Comparison of ENCODE assay signal across 9 cellular contexts in genomic region chr1:21335750-21336168, GRCh38. TPM values are rescaled to one million over a fixed set of nuclear protein-coding genes. Genes with fewer than 3 reads are reported as not detected.
DNase-seq lines count a peak whose midpoint lies in the region; ATAC-seq and TF ChIP-seq lines count a peak whose summit lies in the region.
"Had no signal": no experiment of that assay in that cellular context is flagged by ENCODE, and none has a peak within 500 bp of the region (broad histone marks: within the 10 kb centered on the region; RNA-seq: fewer than 3 reads in every experiment).

No MANE protein-coding gene starts in this region.

- TF ChIP-seq CTCF in PC-9 (conservative IDR thresholded peaks at IDR 0.05) (no peak), esophagus muscularis mucosa (IDR thresholded peaks at IDR 0.05) (no peak), endodermal cell (conservative IDR thresholded peaks at IDR 0.05) (no peak)

- intact Hi-C loops in PC-9 (cut with micrococcal nuclease; ENCODE audit: unreplicated experiment), result loop anchor here (2.0 kb wide), 1 partner anchor 75 kb away; no protein-coding TSS in a partner anchor
- intact Hi-C loops in esophagus muscularis mucosa (cut with DNase I), result no loop called here

- H3K9me2 ChIP-seq in PC-9 (ENCODE audit: insufficient read depth), result no peaks in the 10 kb centered on the region

- no peaks in the 10 kb centered on the region for H3K27me3 Mint-ChIP-seq in endodermal cell (ENCODE audit: insufficient read depth)
- H3K27me3 Mint-ChIP-seq: brain had no signal

- H3K27ac Mint-ChIP-seq in endodermal cell, result no peak overlapping the region

- peaks cover 3% of the 10 kb centered on the region for H3K36me3 Mint-ChIP-seq in endodermal cell (ENCODE audit: low read depth)
- H3K36me3 Mint-ChIP-seq: brain had no signal

- H3K27ac ChIP-seq in PC-9, result peak overlapping the region; percentile 94
- peak overlapping the region; percentile 54 to 76 (median 73) for H3K27ac ChIP-seq in esophagus muscularis mucosa (replicated peaks in 1 of 4)
- H3K27ac ChIP-seq in subcutaneous abdominal adipose tissue (ENCODE audit: low read depth, low read length), result peak overlapping the region; percentile 84
- H3K27ac ChIP-seq in endodermal cell (ENCODE audit: low read depth, low read length), result no peak overlapping the region

- peaks cover 87% of the 10 kb centered on the region for H3K4me1 ChIP-seq in PC-9 (replicated peaks; ENCODE audit: insufficient read depth)
- peaks cover 94 to 100% (median 99%) of the 10 kb centered on the region in 4 donors for H3K4me1 ChIP-seq in esophagus muscularis mucosa
- H3K4me1 ChIP-seq in subcutaneous abdominal adipose tissue (ENCODE audit: control insufficient read depth in 5 of 5, insufficient read depth in 5 of 5, low read length in 5 of 5), result peaks cover 52 to 88% (median 80%) of the 10 kb centered on the region in 5 donors
- H3K4me1 ChIP-seq in endodermal cell (ENCODE audit: control insufficient read depth, insufficient read depth, low read length), result peaks cover 30% of the 10 kb centered on the region

- H3K36me3 ChIP-seq in PC-9 (ENCODE audit: low read depth), result no peaks in the 10 kb centered on the region
- H3K36me3 ChIP-seq in esophagus muscularis mucosa, result peaks cover 0 to 4% (median 0%) of the 10 kb centered on the region in 4 donors
- peaks cover 0 to 3% (median 0%) of the 10 kb centered on the region in 5 donors for H3K36me3 ChIP-seq in subcutaneous abdominal adipose tissue (ENCODE audit: control insufficient read depth in 5 of 5, insufficient read depth in 5 of 5, low read length in 5 of 5)
- H3K36me3 ChIP-seq in endodermal cell (ENCODE audit: control insufficient read depth, insufficient read depth, low read length), result no peaks in the 10 kb centered on the region

- peak overlapping the region in 4 of 5 donors; percentile 1 to 73 (median 62) for H3K9ac ChIP-seq in subcutaneous abdominal adipose tissue (ENCODE audit: low read length in 5 of 5)
- no peak overlapping the region for H3K9ac ChIP-seq in endodermal cell (ENCODE audit: extremely low read depth, low read length, poor library complexity, severe bottlenecking)

- no peak for ATAC-seq in HG03280 (IDR thresholded peaks at IDR 0.05; ENCODE audit: unreplicated experiment)

- no peak overlapping the region for H2AFZ ChIP-seq in PC-9

- peak overlapping the region; percentile 76 for H3K4me2 ChIP-seq in PC-9

- POLR2A ChIA-PET in PC-9 (lab: Charles Lee; ENCODE audit: unreplicated experiment), result interaction anchor here (0.6 to 1.0 kb wide), 2 partner anchors 11 to 43 kb away, joined by 3 to 6 read pairs; no protein-coding TSS in a partner anchor

- CTCF ChIA-PET in PC-9 (lab: Charles Lee), result interaction anchor here (2.0 kb wide), 1 partner anchor 9 kb away, joined by 6 read pairs; no protein-coding TSS in a partner anchor

- H3K9me3 ChIP-seq in PC-9 (ENCODE audit: insufficient read depth, low read depth) (no peaks in the 10 kb centered on the region), esophagus muscularis mucosa (no peaks in the 10 kb centered on the region), subcutaneous abdominal adipose tissue (ENCODE audit: control insufficient read depth in 5 of 5, low read length in 5 of 5) (no peaks in the 10 kb centered on the region), endodermal cell (ENCODE audit: control insufficient read depth, low read length) (no peaks in the 10 kb centered on the region)

- peaks cover 63% of the 10 kb centered on the region for H3K4me1 Mint-ChIP-seq in endodermal cell

- no peak for TF ChIP-seq POLR2A in esophagus muscularis mucosa (IDR thresholded peaks at IDR 0.05; ENCODE audit: low read depth)

- H3K79me2 ChIP-seq in PC-9 (ENCODE audit: low read depth), result peaks cover 59% of the 10 kb centered on the region

- no peaks in the 10 kb centered on the region for H3K9me3 Mint-ChIP-seq in endodermal cell

- H3K27me3 ChIP-seq in PC-9 (ENCODE audit: insufficient read depth, low read depth), result no peaks in the 10 kb centered on the region
- no peaks in the 10 kb centered on the region for H3K27me3 ChIP-seq in esophagus muscularis mucosa
- H3K27me3 ChIP-seq in subcutaneous abdominal adipose tissue (ENCODE audit: control insufficient read depth in 5 of 5, insufficient read depth in 4 of 5, low read length in 5 of 5), result no peaks in the 10 kb centered on the region
- no peaks in the 10 kb centered on the region for H3K27me3 ChIP-seq in endodermal cell (ENCODE audit: control insufficient read depth, insufficient read depth, low read length, poor library complexity, severe bottlenecking)

- no TSS peak for BruUV-seq in PC-9 (replicated peaks; lab: Mats Ljungman, UMichigan)

- H3F3A ChIP-seq in PC-9 (ENCODE audit: insufficient read depth, low read depth), result peaks cover 47% of the 10 kb centered on the region

- no peak overlapping the region for H3K4me3 Mint-ChIP-seq in endodermal cell

- no peak for TF ChIP-seq EP300 in esophagus muscularis mucosa (IDR thresholded peaks at IDR 0.05)

- WGBS in esophagus muscularis mucosa, result 66% methylated on average over 3 of the region's 3 CpGs
- WGBS in endodermal cell (ENCODE audit: insufficient coverage in 1 of 2, insufficient read length in 1 of 2), 2 experiments, result 98 to 100% methylated on average over 3 of the region's 3 CpGs

- H3K4me3 ChIP-seq in PC-9 (peak overlapping the region; percentile 42; the same call in 1 of the 2 replicates), esophagus muscularis mucosa (peak overlapping the region in 1 of 4 donors; percentile 33), subcutaneous abdominal adipose tissue (ENCODE audit: low read depth in 1 of 5, low read length in 5 of 5) (peak overlapping the region in 1 of 5 donors; percentile 60), endodermal cell (ENCODE audit: low read length) (no peak overlapping the region)

- peak; percentile 32 for DNase-seq in NCI-H748 (lab: John Stamatoyannopoulos, UW; ENCODE audit: unreplicated experiment)
- DNase-seq in NCI-H748 treated with DMSO at 0.1 percent for 48 hours (lab: John Stamatoyannopoulos, UW), result no peak
- peak; percentile 90 to 97 for DNase-seq in PC-9
- DNase-seq in esophagus muscularis mucosa (ENCODE audit: extremely low spot score), result no peak
- DNase-seq in mesenteric fat pad (ENCODE audit: low spot score), result no peak
- no peak for DNase-seq in endodermal cell

- H4K20me1 ChIP-seq in PC-9 (ENCODE audit: insufficient read depth), result no peaks in the 10 kb centered on the region

RNA-seq across cellular contexts. Expression of gene ECE1, which starts 45.5 kb away (rescaled TPM):
- total RNA-seq in PC-9 (2021) (80.8 and 82.1 TPM in 2 replicates), esophagus muscularis mucosa (100 to 1,000 TPM in 1 of 4 donors, 10 to 100 TPM in 3; 53.6 to 101 (median 80.7) TPM), mesenteric fat pad (156 TPM), endodermal cell (10 to 100 TPM; 47.8 to 57.9 TPM)
- polyA plus RNA-seq in endodermal cell (2013, experiment 1 of 2), result 38.8 TPM
- 42.8 TPM for polyA plus RNA-seq in endodermal cell (2013, experiment 2 of 2)

Comparison
In these comparisons a context has a peak if more than half of its experiments do, and no peak if none do; other contexts are left out.
1. DNase-seq: peak in NCI-H748 (single experiment) and PC-9 (2 of 2); none in NCI-H748 treated with DMSO at 0.1 percent for 48 hours (single experiment), esophagus muscularis mucosa (single experiment), mesenteric fat pad (single experiment) and endodermal cell (single experiment).